Comparison of ENCODE assay signal across 26 cellular contexts in the genomic region with DNA sequence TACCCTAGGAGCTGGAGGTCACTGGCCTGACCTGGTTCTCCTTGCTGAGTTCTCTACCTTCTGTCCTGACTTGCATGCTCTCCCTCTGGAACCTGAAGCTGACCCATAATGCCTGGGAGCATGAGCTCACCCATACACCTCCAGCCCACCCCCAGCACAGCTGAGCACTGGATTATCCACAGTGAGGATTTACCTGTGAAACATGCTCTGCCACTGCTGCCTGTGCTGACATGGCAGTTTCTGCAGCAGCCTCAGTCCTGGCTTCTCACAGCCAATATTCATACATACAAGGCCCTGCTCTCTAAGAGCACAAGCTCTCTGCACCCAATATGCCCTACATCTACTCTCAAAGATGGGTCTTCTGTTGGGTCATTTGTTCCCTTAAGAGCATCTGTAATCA. TPM values are rescaled to one million over a fixed set of nuclear protein-coding genes. Genes with fewer than 3 reads are reported as not detected.
"Had no signal": no experiment of that assay in that cellular context is flagged by ENCODE, and none has a peak within 500 bp of the region (broad histone marks: within the 10 kb centered on the region; RNA-seq: fewer than 3 reads in every experiment).

No MANE protein-coding gene starts in this region.

- H3K27ac ChIP-seq: breast epithelium, colonic mucosa, epithelial cell of prostate, foreskin keratinocyte, testis had no signal

- H3K4me1 Mint-ChIP-seq: endodermal cell, T-helper 17 cell had no signal

- ATAC-seq: foreskin keratinocyte; left lobe of liver; sciatic nerve; stimulated activated naive B cell treated with anti-CD40 and anti-IgM and Interleukin-4, amounts not matched to agents 10 μg/mL and 1 μg/mL and 100 μg/mL, for 72 hours; T-helper 17 cell had no signal

- H3K4me3 ChIP-seq: breast epithelium, colonic mucosa, testis had no signal

- H3K9me3 Mint-ChIP-seq: activated CD4-positive, alpha-beta memory T cell treated with anti-CD3 and anti-CD28 coated beads for 36 hours; activated naive CD8-positive, alpha-beta T cell treated with anti-CD3 and anti-CD28 coated beads, Interleukin-2, amount 10 ng/mL, durations not matched to agents 7 days and 5 days; endodermal cell; stimulated activated naive B cell treated with anti-CD40 and anti-IgM and Interleukin-4, amounts not matched to agents 10 μg/mL and 1 μg/mL and 100 μg/mL, for 72 hours had no signal

- H3K36me3 Mint-ChIP-seq: activated CD4-positive, alpha-beta memory T cell treated with anti-CD3 and anti-CD28 coated beads for 36 hours; activated naive CD8-positive, alpha-beta T cell treated with anti-CD3 and anti-CD28 coated beads, Interleukin-2, amount 10 ng/mL, durations not matched to agents 7 days and 5 days; stimulated activated naive B cell treated with anti-CD40 and anti-IgM and Interleukin-4, amounts not matched to agents 10 μg/mL and 1 μg/mL and 100 μg/mL, for 72 hours had no signal

- H3K9me3 ChIP-seq: breast epithelium, colonic mucosa, testis had no signal

- H3K4me3 Mint-ChIP-seq: activated CD4-positive, alpha-beta memory T cell treated with anti-CD3 and anti-CD28 coated beads for 36 hours; activated naive CD8-positive, alpha-beta T cell treated with anti-CD3 and anti-CD28 coated beads, Interleukin-2, amount 10 ng/mL, durations not matched to agents 7 days and 5 days; endodermal cell; stimulated activated naive B cell treated with anti-CD40 and anti-IgM and Interleukin-4, amounts not matched to agents 10 μg/mL and 1 μg/mL and 100 μg/mL, for 72 hours; T-helper 17 cell had no signal

- DNase-seq: activated CD4-positive, alpha-beta memory T cell treated with anti-CD3 and anti-CD28 coated beads for 36 hours; activated CD4-positive, alpha-beta T cell treated with anti-CD3 and anti-CD28 coated beads for 4 hours; activated CD4-positive, CD25-positive, alpha-beta regulatory T cell; activated naive CD4-positive, alpha-beta T cell treated with Interleukin-2 at 50 U/mL for 16 hours; activated naive CD8-positive, alpha-beta T cell treated with anti-CD3 and anti-CD28 coated beads, Interleukin-2, amount 10 ng/mL, durations not matched to agents 7 days and 5 days; activated T-cell treated with anti-CD3 and anti-CD28 coated beads, Interleukin-2, amount 50 U/mL, for 48 hours; amniotic stem cell; colonic mucosa; endodermal cell; foreskin keratinocyte; kidney; midbrain; small intestine; stimulated activated CD4-positive, alpha-beta T cell treated with anti-CD3 and anti-CD28 coated beads, Interleukin-15, amount 100 ng/mL, for 24 hours; stimulated activated naive B cell treated with anti-CD40 and anti-IgM and Interleukin-4, amounts not matched to agents 10 μg/mL and 1 μg/mL and 100 μg/mL, for 72 hours; SW 1271; T-helper 17 cell; testis; trophoblast cell had no signal

- H3K4me1 ChIP-seq: breast epithelium, colonic mucosa, testis had no signal

- H3K27me3 ChIP-seq: breast epithelium, colonic mucosa, foreskin keratinocyte, testis had no signal

- FAIRE-seq: kidney, small intestine had no signal

- H3K27ac Mint-ChIP-seq: activated CD4-positive, alpha-beta memory T cell treated with anti-CD3 and anti-CD28 coated beads for 36 hours; activated naive CD8-positive, alpha-beta T cell treated with anti-CD3 and anti-CD28 coated beads, Interleukin-2, amount 10 ng/mL, durations not matched to agents 7 days and 5 days; endodermal cell; stimulated activated naive B cell treated with anti-CD40 and anti-IgM and Interleukin-4, amounts not matched to agents 10 μg/mL and 1 μg/mL and 100 μg/mL, for 72 hours; T-helper 17 cell had no signal

- H3K36me3 ChIP-seq: breast epithelium, colonic mucosa had no signal

RNA-seq across cellular contexts. Expression of a gene that starts 5.0 kb away (rescaled TPM):
- total RNA-seq: activated CD4-positive, alpha-beta memory T cell treated with anti-CD3 and anti-CD28 coated beads for 36 hours; endodermal cell; glomerular endothelial cell; renal cortical epithelial cell had no signal
- polyA plus RNA-seq: neural cell had no signal

RNA-seq across cellular contexts. Expression of a gene that starts 35.9 kb away (rescaled TPM):
- total RNA-seq: activated CD4-positive, alpha-beta memory T cell treated with anti-CD3 and anti-CD28 coated beads for 36 hours; endodermal cell; glomerular endothelial cell; renal cortical epithelial cell; T-helper 17 cell had no signal
- polyA plus RNA-seq: neural cell had no signal
